ENCODE assay signal across 8 cellular contexts in the genomic region with DNA sequence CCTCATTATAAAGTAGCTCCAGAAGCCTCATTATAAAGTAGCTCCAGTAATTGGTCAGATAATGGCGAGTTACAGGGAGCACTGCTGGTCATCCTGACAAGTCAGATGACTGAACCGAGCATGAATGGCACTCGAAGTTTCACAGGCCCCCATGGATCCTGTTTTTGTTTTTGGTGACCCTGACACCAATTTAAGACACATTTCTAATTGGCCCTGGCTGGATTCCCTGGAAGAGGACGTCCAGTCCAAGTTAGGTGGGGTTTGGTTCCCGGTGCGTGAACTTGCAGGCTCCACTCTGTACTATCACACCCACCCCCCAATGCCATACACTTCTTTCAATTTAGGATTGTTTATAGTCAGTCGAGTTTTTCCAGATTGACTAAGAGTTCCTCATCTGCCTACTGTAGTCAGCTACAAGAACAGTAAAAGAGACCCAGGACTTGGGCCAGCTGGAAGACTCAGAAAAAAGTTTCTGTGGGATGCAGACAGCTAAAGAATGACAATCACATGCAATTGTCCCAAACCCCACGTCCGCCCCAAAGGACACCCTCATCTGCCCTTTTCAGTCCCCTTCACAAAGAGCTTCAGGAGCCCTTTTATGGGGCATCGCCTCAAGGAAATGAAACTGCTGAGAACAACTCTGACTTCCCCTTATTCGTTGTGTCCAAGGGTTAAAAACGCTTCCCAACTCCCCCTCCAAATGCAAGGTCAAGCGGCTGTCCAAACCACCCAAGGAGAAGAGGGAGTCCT. TPM values are rescaled to one million over a fixed set of nuclear protein-coding genes. Genes with fewer than 3 reads are reported as not detected.
A peak's percentile ranks its signal among the peaks of the same experiment; 100 is the strongest.
DNase-seq lines count a peak whose midpoint lies in the region; TF ChIP-seq lines count a peak whose summit lies in the region.

No MANE protein-coding gene starts in this region.

- peak overlapping the region; percentile 95 for H3K4me3 Mint-ChIP-seq in activated T-cell treated with anti-CD3 and anti-CD28 coated beads, Interleukin-2, amount 50 U/mL, for 24 hours

- TF ChIP-seq RAD21 in liver (IDR thresholded peaks at IDR 0.05), result no peak

- H3K9ac ChIP-seq in liver (ENCODE audit: low read depth in 1 of 2, low read length in 2 of 2), result peak overlapping the region; percentile 94 to 100

- H3K9me3 Mint-ChIP-seq in activated T-cell treated with anti-CD3 and anti-CD28 coated beads, Interleukin-2, amount 50 U/mL, for 24 hours, result no peaks in the 10 kb centered on the region

- peak overlapping the region; percentile 85 to 97 (median 90) for H3K4me3 ChIP-seq in liver (ENCODE audit: low read depth in 1 of 3, low read length in 3 of 3)
- H3K4me3 ChIP-seq in thyroid gland (replicated peaks in 1 of 3), result peak overlapping the region; percentile 77 to 91 (median 80)

- WGBS in liver, result 6% methylated on average over 13 of the region's 13 CpGs
- 14 to 24% methylated on average over 13 of the region's 13 CpGs for WGBS in thyroid gland, 2 donors

- H3K9me3 ChIP-seq in liver (ENCODE audit: control insufficient read depth in 4 of 4, low read length in 3 of 4) (no peaks in the 10 kb centered on the region), thyroid gland (no peaks in the 10 kb centered on the region)

- peaks cover 0 to 18% (median 9%) of the 10 kb centered on the region in 4 donors for H3K36me3 ChIP-seq in liver (ENCODE audit: control insufficient read depth in 4 of 4, insufficient read depth in 3 of 4, low read depth in 1 of 4, low read length in 3 of 4)
- peaks cover 11 to 16% of the 10 kb centered on the region in 2 donors for H3K36me3 ChIP-seq in thyroid gland

- H3K27me3 ChIP-seq in liver (ENCODE audit: control insufficient read depth in 4 of 4, insufficient read depth in 4 of 4, low read length in 3 of 4) (no peaks in the 10 kb centered on the region), thyroid gland (no peaks in the 10 kb centered on the region)

- no peak for DNase-seq in activated T-cell treated with anti-CD3 and anti-CD28 coated beads, Interleukin-2, amount 50 U/mL, for 24 hours
- DNase-seq in activated T-cell treated with anti-CD3 and anti-CD28 coated beads for 4 hours, result no peak
- DNase-seq in anterior cingulate cortex (lab: John Stamatoyannopoulos, UW), result peak in 37 of 58 donors; percentile 20 to 77 (median 50)
- DNase-seq in thyroid gland, result peak in 1 of 2 donors; percentile 24
- DNase-seq in NCI-H1436 treated with DMSO at 0.1 percent for 48 hours (lab: John Stamatoyannopoulos, UW), result no peak
- no peak for DNase-seq in NCI-H748 (lab: John Stamatoyannopoulos, UW; ENCODE audit: unreplicated experiment)
- no peak for DNase-seq in activated CD8-positive, alpha-beta memory T cell treated with anti-CD3 and anti-CD28 coated beads, Interleukin-2, amount 50 U/mL, for 48 hours

- no peak for TF ChIP-seq POLR2A in thyroid gland (IDR thresholded peaks at IDR 0.05)

- H3K36me3 Mint-ChIP-seq in activated T-cell treated with anti-CD3 and anti-CD28 coated beads, Interleukin-2, amount 50 U/mL, for 24 hours (ENCODE audit: low read depth), result peaks cover 59% of the 10 kb centered on the region

- H3K4me1 Mint-ChIP-seq in activated T-cell treated with anti-CD3 and anti-CD28 coated beads, Interleukin-2, amount 50 U/mL, for 24 hours (ENCODE audit: low read depth), result peaks cover 77% of the 10 kb centered on the region

- H3K4me1 ChIP-seq in liver (ENCODE audit: control insufficient read depth in 4 of 4, insufficient read depth in 4 of 4, low read length in 3 of 4) (peaks cover 8 to 47% (median 35%) of the 10 kb centered on the region in 4 donors), thyroid gland (peaks cover 39 to 48% of the 10 kb centered on the region in 2 donors)

- H3K27me3 Mint-ChIP-seq in activated T-cell treated with anti-CD3 and anti-CD28 coated beads, Interleukin-2, amount 50 U/mL, for 24 hours, result no peaks in the 10 kb centered on the region

- TF ChIP-seq CTCF in liver (IDR thresholded peaks at IDR 0.05; ENCODE audit: low read depth, low read length, missing input control) (no peak), thyroid gland (IDR thresholded peaks at IDR 0.05) (no peak)

- intact Hi-C loops in thyroid gland (cut with DNase I), result no loop called here

- H3K27ac ChIP-seq in liver (ENCODE audit: low read depth in 1 of 2, low read length in 2 of 2) (peak overlapping the region; percentile 99), thyroid gland (peak overlapping the region; percentile 99)

- H3K27ac Mint-ChIP-seq in activated T-cell treated with anti-CD3 and anti-CD28 coated beads, Interleukin-2, amount 50 U/mL, for 24 hours, result peak overlapping the region; percentile 83

TF ChIP-seq in liver, 16 proteins besides CTCF, POLR2A, EP300 and RAD21:
- TF ChIP-seq HNF4G (IDR thresholded peaks at IDR 0.05), result no peak
- TF ChIP-seq, protein P1, sequence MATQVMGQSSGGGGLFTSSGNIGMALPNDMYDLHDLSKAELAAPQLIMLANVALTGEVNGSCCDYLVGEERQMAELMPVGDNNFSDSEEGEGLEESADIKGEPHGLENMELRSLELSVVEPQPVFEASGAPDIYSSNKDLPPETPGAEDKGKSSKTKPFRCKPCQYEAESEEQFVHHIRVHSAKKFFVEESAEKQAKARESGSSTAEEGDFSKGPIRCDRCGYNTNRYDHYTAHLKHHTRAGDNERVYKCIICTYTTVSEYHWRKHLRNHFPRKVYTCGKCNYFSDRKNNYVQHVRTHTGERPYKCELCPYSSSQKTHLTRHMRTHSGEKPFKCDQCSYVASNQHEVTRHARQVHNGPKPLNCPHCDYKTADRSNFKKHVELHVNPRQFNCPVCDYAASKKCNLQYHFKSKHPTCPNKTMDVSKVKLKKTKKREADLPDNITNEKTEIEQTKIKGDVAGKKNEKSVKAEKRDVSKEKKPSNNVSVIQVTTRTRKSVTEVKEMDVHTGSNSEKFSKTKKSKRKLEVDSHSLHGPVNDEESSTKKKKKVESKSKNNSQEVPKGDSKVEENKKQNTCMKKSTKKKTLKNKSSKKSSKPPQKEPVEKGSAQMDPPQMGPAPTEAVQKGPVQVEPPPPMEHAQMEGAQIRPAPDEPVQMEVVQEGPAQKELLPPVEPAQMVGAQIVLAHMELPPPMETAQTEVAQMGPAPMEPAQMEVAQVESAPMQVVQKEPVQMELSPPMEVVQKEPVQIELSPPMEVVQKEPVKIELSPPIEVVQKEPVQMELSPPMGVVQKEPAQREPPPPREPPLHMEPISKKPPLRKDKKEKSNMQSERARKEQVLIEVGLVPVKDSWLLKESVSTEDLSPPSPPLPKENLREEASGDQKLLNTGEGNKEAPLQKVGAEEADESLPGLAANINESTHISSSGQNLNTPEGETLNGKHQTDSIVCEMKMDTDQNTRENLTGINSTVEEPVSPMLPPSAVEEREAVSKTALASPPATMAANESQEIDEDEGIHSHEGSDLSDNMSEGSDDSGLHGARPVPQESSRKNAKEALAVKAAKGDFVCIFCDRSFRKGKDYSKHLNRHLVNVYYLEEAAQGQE (IDR thresholded peaks at IDR 0.05), result peak; percentile 31
- TF ChIP-seq RXRA (IDR thresholded peaks at IDR 0.05), result peak in 1 of 2 donors; percentile 19

RNA-seq across cellular contexts. Expression of a gene that starts 2.7 kb away (rescaled TPM):
- total RNA-seq in liver, result 100 to 1,000 TPM in 1 of 2 donors, 10 to 100 TPM in 1; 62.6 to 146 TPM
- 100 to 1,000 TPM; 170 to 185 TPM for polyA plus RNA-seq in liver
- total RNA-seq in thyroid gland, result 100 to 1,000 TPM; 181 to 304 (median 268) TPM

RNA-seq across cellular contexts. Expression of a gene that starts 28.5 kb away (rescaled TPM):
- total RNA-seq in liver, result not detected
- polyA plus RNA-seq in liver, result not detected
- not detected for total RNA-seq in thyroid gland

Comparison
In these comparisons a context has a peak if more than half of its experiments do, and no peak if none do; other contexts are left out.
1. DNase-seq: peak in anterior cingulate cortex (37 of 58); none in activated T-cell treated with anti-CD3 and anti-CD28 coated beads, Interleukin-2, amount 50 U/mL, for 24 hours (single experiment), activated T-cell treated with anti-CD3 and anti-CD28 coated beads for 4 hours (single experiment), NCI-H1436 treated with DMSO at 0.1 percent for 48 hours (single experiment), NCI-H748 (single experiment) and activated CD8-positive, alpha-beta memory T cell treated with anti-CD3 and anti-CD28 coated beads, Interleukin-2, amount 50 U/mL, for 48 hours (single experiment).